23 cellular contexts compared by ENCODE assay signal in the genomic region with DNA sequence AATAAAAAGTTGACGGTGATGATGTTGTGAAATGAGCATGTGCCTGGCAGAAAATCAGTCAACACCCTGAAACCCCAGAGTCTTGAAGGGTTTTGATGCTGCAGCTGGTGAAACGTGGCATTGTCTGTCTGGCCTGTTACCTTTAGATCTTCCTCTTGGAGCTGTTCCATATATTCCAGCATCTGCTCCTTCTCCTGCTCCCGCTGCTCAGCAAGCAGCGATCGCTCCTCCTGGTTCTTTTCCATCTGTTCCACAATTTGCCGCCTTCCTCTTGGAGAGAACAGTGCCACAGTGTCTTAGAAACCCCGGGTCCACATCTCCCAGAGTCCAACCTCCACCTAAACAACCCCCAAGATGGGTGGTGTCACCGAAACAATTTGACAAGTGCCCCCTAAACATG. TPM values are rescaled to one million over a fixed set of nuclear protein-coding genes. Genes with fewer than 3 reads are reported as not detected.
DNase-seq lines count a peak whose midpoint lies in the region; ATAC-seq, FAIRE-seq and TF ChIP-seq lines count a peak whose summit lies in the region.
"Had no signal": no experiment of that assay in that cellular context is flagged by ENCODE, and none has a peak within 500 bp of the region (broad histone marks: within the 10 kb centered on the region; RNA-seq: fewer than 3 reads in every experiment).

No MANE protein-coding gene starts in this region.

- POLR2A ChIA-PET in K562 (lab: Yijun Ruan, JAX): interaction anchor here (1.1 to 1.4 kb wide), 2 partner anchors 9 to 15 kb away, joined by 3 read pairs; no protein-coding TSS in a partner anchor

- no peaks in the 10 kb centered on the region for H3K9me3 ChIP-seq in K562 (replicated peaks; ENCODE audit: control insufficient read depth, insufficient read depth, low read depth, low read length)
- H3K9me3 ChIP-seq: A549, Caco-2, HAP-1 had no signal

- no peaks in the 10 kb centered on the region for H3K27me3 ChIP-seq in K562 (ENCODE audit: control insufficient read depth in 2 of 2, insufficient read depth in 2 of 2, low read length in 2 of 2)

- CTCF ChIA-PET in K562 (lab: Yijun Ruan, JAX; ENCODE audit: low intra/inter-chr PET ratio): no interaction called here

- no TSS peak for BruUV-seq in K562 (replicated peaks; lab: Mats Ljungman, UMichigan)

- H3K9me1 ChIP-seq in K562 (ENCODE audit: control insufficient read depth, insufficient read depth, low read length): no peaks in the 10 kb centered on the region

- in situ Hi-C loops in K562 (cut with MboI) (no loop called here), KBM-7 (cut with MboI; ENCODE audit: low pct_unique_long_range_greater_than_20kb, low sequenced_read_pairs) (no loop called here)

- no peak for FAIRE-seq in K562 (lab: Jason Lieb, UNC)
- FAIRE-seq: A549, D721Med, G401.6, GM12891, GM19239 had no signal

- TF ChIP-seq POLR2A in K562 (conservative IDR thresholded peaks at IDR 0.05): no peak

- H3K27ac ChIP-seq in K562 (ENCODE audit: extremely low read depth, low read depth, low read length): no peak overlapping the region
- H3K27ac ChIP-seq: 22Rv1, A549, C4-2B, GM23248, HL-60 had no signal

- no peaks in the 10 kb centered on the region for H3K36me3 ChIP-seq in K562 (ENCODE audit: control insufficient read depth, insufficient read depth, low read length)
- H3K36me3 ChIP-seq: HAP-1 had no signal

- WGBS in K562 (ENCODE audit: insufficient coverage, low coverage, missing lambda C conversion rate): 21% methylated on average over 7 of the region's 8 CpGs

- TF ChIP-seq EP300 in K562 (IDR thresholded peaks at IDR 0.05; ENCODE audit: low read length): no peak

- intact Hi-C loops in K562 (cut with micrococcal nuclease): no loop called here

- H2AFZ ChIP-seq in K562 (ENCODE audit: low read depth, low read length): no peak overlapping the region
- H2AFZ ChIP-seq: GM23248 had no signal

- ATAC-seq in K562: no peak
- ATAC-seq in HG02588 (IDR thresholded peaks at IDR 0.05; ENCODE audit: unreplicated experiment): no peak
- ATAC-seq: A549 had no signal

- H3K4me1 ChIP-seq in K562 (replicated peaks in 1 of 2; ENCODE audit: control insufficient read depth in 2 of 2, insufficient read depth in 2 of 2, low read length in 2 of 2): peaks cover 0 to 29% of the 10 kb centered on the region in 2 experiments; a peak in 3 of 5 replicates
- H3K4me1 ChIP-seq: Caco-2, HAP-1 had no signal

- H3K79me2 ChIP-seq in K562 (ENCODE audit: control insufficient read depth, insufficient read depth, low read length): no peaks in the 10 kb centered on the region

- TF ChIP-seq RAD21 in K562 (CRISPR knock-in tag; conservative IDR thresholded peaks at IDR 0.05 in 1 of 2, IDR thresholded peaks at IDR 0.05 in 1 of 2): no peak

- H4K20me1 ChIP-seq in K562 (replicated peaks; ENCODE audit: control insufficient read depth, insufficient read depth, low read length): no peaks in the 10 kb centered on the region

- H3K9ac ChIP-seq in K562 (ENCODE audit: insufficient read depth in 1 of 2, low read depth in 2 of 2, low read length in 2 of 2): no peak overlapping the region
- H3K9ac ChIP-seq: GM23248 had no signal

- no peak for TF ChIP-seq CTCF in K562 (IDR thresholded peaks at IDR 0.05 in 2 of 3, conservative IDR thresholded peaks at IDR 0.05 in 1 of 3; ENCODE audit: insufficient read depth in 2 of 3, low read depth in 1 of 3, low read length in 3 of 3)

- no peak overlapping the region for H3K4me3 ChIP-seq in K562
- H3K4me3 ChIP-seq: A549, GM23248, HAP-1 had no signal

- H3K4me2 ChIP-seq in K562 (ENCODE audit: insufficient read depth, low read length): no peak overlapping the region
- H3K4me2 ChIP-seq: A549 had no signal

- DNase-seq in DMS 273 (lab: John Stamatoyannopoulos, UW; ENCODE audit: unreplicated experiment) (peak; percentile 63), DMS 273 treated with DMSO at 0.1 percent for 48 hours (lab: John Stamatoyannopoulos, UW) (no peak), NCI-H446 treated with DMSO at 0.1 percent for 48 hours (lab: John Stamatoyannopoulos, UW) (peak; percentile 69), K562 (ENCODE audit: extremely low read depth in 1 of 4, low spot score in 3 of 4) (no peak), KBM-7 (no peak)
- no peak for DNase-seq in activated T-cell treated with anti-CD3 and anti-CD28 coated beads, Interleukin-2, amount 50 U/mL, for 48 hours
- DNase-seq: AML-193; Caco-2; CD4-positive, alpha-beta T cell; DND-41; EL; GM23248 had no signal

RNA-seq across cellular contexts. Expression of a gene that starts 15.7 kb away (rescaled TPM):
- total RNA-seq in K562 (2011; cell fraction: chromatin; rRNA removed; ENCODE audit: low replicate concordance): 1.8 and 2.4 TPM in 2 replicates
- total RNA-seq in K562 (2011; cell fraction: nucleolus; rRNA removed): 0.33 and 1.1 TPM in 2 replicates
- total RNA-seq in K562 (2011; cell fraction: nucleoplasm; rRNA removed): 1.2 and 2.4 TPM in 2 replicates
- total RNA-seq in K562 (2014; rRNA removed) (1.2 and 1.5 TPM in 2 replicates), K562 (2014; rRNA removed; fragmentation: Illumina TruSeq; extraction: Trizol) (1.2 and 1.7 TPM in 2 replicates), K562 (2015; rRNA removed; fragmentation: Illumina TruSeq; extraction: Trizol) (0.94 and 1.4 TPM in 2 replicates), K562 (2021) (0.72 and 1.6 TPM in 2 replicates)
- polyA plus RNA-seq in K562 (2011; rRNA removed) (0.85 and 1.5 TPM in 2 replicates), K562 (2014; fragmentation: Illumina TruSeq; extraction: Trizol) (1.6 and 2.0 TPM in 2 replicates), K562 (2014; fragmentation: Nextera tagmentation; extraction: Ambion mirVana) (1 to 10 TPM in 1 of 2 experiments, under 1 TPM in 1; 0.65 to 1.3 TPM), K562 (2014; rRNA removed) (1.0 and 2.4 TPM in 2 replicates)
- polyA plus RNA-seq in K562 (2011; cell fraction: cytosol; rRNA removed): 0.43 and 0.59 TPM in 2 replicates
- 0.97 and 1.1 TPM in 2 replicates for polyA plus RNA-seq in K562 (2011; cell fraction: nucleus; rRNA removed)
- 0.91 and 1.0 TPM in 2 replicates for polyA plus RNA-seq in K562 (2012)
- 1.6 and 1.8 TPM in 2 replicates for polyA minus RNA-seq in K562 (2011; rRNA and poly(A)+ RNA removed)
- 0.48 and 0.91 TPM in 2 replicates for polyA minus RNA-seq in K562 (2011; cell fraction: cytosol; rRNA and poly(A)+ RNA removed)
- 0.40 and 0.89 TPM in 2 replicates for polyA minus RNA-seq in K562 (2011; cell fraction: nucleus; rRNA and poly(A)+ RNA removed)
- total RNA-seq: GM23248 had no signal

RNA-seq across cellular contexts. Expression of a gene that starts 21.8 kb away (rescaled TPM):
- not detected in 2 replicates for total RNA-seq in K562 (2011; cell fraction: chromatin; rRNA removed; ENCODE audit: low replicate concordance)
- total RNA-seq in K562 (2011; cell fraction: nucleolus; rRNA removed): not detected in 2 replicates
- not detected in 2 replicates for total RNA-seq in K562 (2011; cell fraction: nucleoplasm; rRNA removed)
- total RNA-seq in K562 (2014; rRNA removed) (not detected in 2 replicates), K562 (2014; rRNA removed; fragmentation: Illumina TruSeq; extraction: Trizol) (not detected in 2 replicates), K562 (2015; rRNA removed; fragmentation: Illumina TruSeq; extraction: Trizol) (not detected in 2 replicates), K562 (2021) (not detected in 2 replicates)
- polyA plus RNA-seq in K562 (2011; rRNA removed) (0.05 TPM in 1 of 2 replicates, not detected in the other), K562 (2014; fragmentation: Illumina TruSeq; extraction: Trizol) (not detected in 2 replicates), K562 (2014; fragmentation: Nextera tagmentation; extraction: Ambion mirVana) (not detected), K562 (2014; rRNA removed) (not detected in 2 replicates)
- polyA plus RNA-seq in K562 (2011; cell fraction: cytosol; rRNA removed): 0.07 TPM in 1 of 2 replicates, not detected in the other
- 0.10 TPM in 1 of 2 replicates, not detected in the other for polyA plus RNA-seq in K562 (2011; cell fraction: nucleus; rRNA removed)
- polyA plus RNA-seq in K562 (2012): not detected in 2 replicates
- polyA minus RNA-seq in K562 (2011; rRNA and poly(A)+ RNA removed): not detected in 2 replicates
- polyA minus RNA-seq in K562 (2011; cell fraction: cytosol; rRNA and poly(A)+ RNA removed): not detected in 2 replicates
- not detected in 2 replicates for polyA minus RNA-seq in K562 (2011; cell fraction: nucleus; rRNA and poly(A)+ RNA removed)
- total RNA-seq: Caco-2; CD4-positive, alpha-beta T cell; GM23248 had no signal
- polyA plus RNA-seq: BJ, GM23248 had no signal

RNA-seq across cellular contexts. Expression of a gene that starts 41.0 kb away (rescaled TPM):
- total RNA-seq in K562 (2011; cell fraction: chromatin; rRNA removed; ENCODE audit: low replicate concordance): 38.5 and 101 TPM in 2 replicates
- total RNA-seq in K562 (2011; cell fraction: nucleolus; rRNA removed): 100 and 103 TPM in 2 replicates
- total RNA-seq in K562 (2011; cell fraction: nucleoplasm; rRNA removed): 95.8 and 128 TPM in 2 replicates
- 456 and 502 TPM in 2 replicates for total RNA-seq in K562 (2014; rRNA removed)
- 180 and 192 TPM in 2 replicates for total RNA-seq in K562 (2014; rRNA removed; fragmentation: Illumina TruSeq; extraction: Trizol)
- total RNA-seq in K562 (2015; rRNA removed; fragmentation: Illumina TruSeq; extraction: Trizol): 247 and 249 TPM in 2 replicates
- total RNA-seq in K562 (2021): 498 and 506 TPM in 2 replicates
- polyA plus RNA-seq in K562 (2011; rRNA removed): 414 and 518 TPM in 2 replicates
- polyA plus RNA-seq in K562 (2011; cell fraction: cytosol; rRNA removed): 883 and 1,031 TPM in 2 replicates
- polyA plus RNA-seq in K562 (2011; cell fraction: nucleus; rRNA removed): 273 and 355 TPM in 2 replicates
- 571 and 615 TPM in 2 replicates for polyA plus RNA-seq in K562 (2012)
- 565 and 573 TPM in 2 replicates for polyA plus RNA-seq in K562 (2014; fragmentation: Illumina TruSeq; extraction: Trizol)
- polyA plus RNA-seq in K562 (2014; fragmentation: Nextera tagmentation; extraction: Ambion mirVana): 100 to 1,000 TPM; 334 to 683 TPM
- polyA plus RNA-seq in K562 (2014; rRNA removed): 455 and 456 TPM in 2 replicates
- polyA minus RNA-seq in K562 (2011; rRNA and poly(A)+ RNA removed): 196 and 205 TPM in 2 replicates
- 239 and 243 TPM in 2 replicates for polyA minus RNA-seq in K562 (2011; cell fraction: cytosol; rRNA and poly(A)+ RNA removed)
- polyA minus RNA-seq in K562 (2011; cell fraction: nucleus; rRNA and poly(A)+ RNA removed): 47.4 and 74.8 TPM in 2 replicates

RNA-seq across cellular contexts. Expression of a gene that starts 57.6 kb away (rescaled TPM):
- total RNA-seq in K562 (2011; cell fraction: chromatin; rRNA removed; ENCODE audit: low replicate concordance): not detected in 2 replicates
- not detected in 2 replicates for total RNA-seq in K562 (2011; cell fraction: nucleolus; rRNA removed)
- total RNA-seq in K562 (2011; cell fraction: nucleoplasm; rRNA removed): not detected in 2 replicates
- total RNA-seq in K562 (2014; rRNA removed) (not detected in 2 replicates), K562 (2014; rRNA removed; fragmentation: Illumina TruSeq; extraction: Trizol) (not detected in 2 replicates), K562 (2015; rRNA removed; fragmentation: Illumina TruSeq; extraction: Trizol) (not detected in 2 replicates), K562 (2021) (not detected in 2 replicates)
- polyA plus RNA-seq in K562 (2011; rRNA removed) (0.07 TPM in 1 of 2 replicates, not detected in the other), K562 (2014; fragmentation: Illumina TruSeq; extraction: Trizol) (not detected in 2 replicates), K562 (2014; fragmentation: Nextera tagmentation; extraction: Ambion mirVana) (not detected), K562 (2014; rRNA removed) (not detected in 2 replicates)
- polyA plus RNA-seq in K562 (2011; cell fraction: cytosol; rRNA removed): 0.01 TPM in 1 of 2 replicates, not detected in the other
- not detected in 2 replicates for polyA plus RNA-seq in K562 (2011; cell fraction: nucleus; rRNA removed)
- not detected in 2 replicates for polyA plus RNA-seq in K562 (2012)
- not detected in 2 replicates for polyA minus RNA-seq in K562 (2011; rRNA and poly(A)+ RNA removed)
- not detected in 2 replicates for polyA minus RNA-seq in K562 (2011; cell fraction: cytosol; rRNA and poly(A)+ RNA removed)
- polyA minus RNA-seq in K562 (2011; cell fraction: nucleus; rRNA and poly(A)+ RNA removed): not detected in 2 replicates
- total RNA-seq: Caco-2, GM23248 had no signal
- polyA plus RNA-seq: A549, GM23248 had no signal

Comparison
In these comparisons a context has a peak if more than half of its experiments do, and no peak if none do; other contexts are left out.
1. DNase-seq: peak in DMS 273 (single experiment) and NCI-H446 treated with DMSO at 0.1 percent for 48 hours (single experiment); none in DMS 273 treated with DMSO at 0.1 percent for 48 hours (single experiment), K562 (0 of 4), KBM-7 (single experiment) and activated T-cell treated with anti-CD3 and anti-CD28 coated beads, Interleukin-2, amount 50 U/mL, for 48 hours (0 of 2).